26 cellular contexts compared by ENCODE assay signal in genomic region chr3:196263819-196264218, GRCh38. TPM values are rescaled to one million over a fixed set of nuclear protein-coding genes. Genes with fewer than 3 reads are reported as not detected.
"Had no signal": no experiment of that assay in that cellular context is flagged by ENCODE, and none has a peak within 500 bp of the region (broad histone marks: within the 10 kb centered on the region; RNA-seq: fewer than 3 reads in every experiment).

No MANE protein-coding gene starts in this region.

- H3K4me1 ChIP-seq: uterus had no signal

- H3K27me3 ChIP-seq: dorsolateral prefrontal cortex, gastroesophageal sphincter, hepatocyte, right atrium auricular region, uterus had no signal

- H3K27ac Mint-ChIP-seq: activated CD4-positive, alpha-beta T cell treated with anti-CD3 and anti-CD28 coated beads for 36 hours; activated CD8-positive, alpha-beta memory T cell treated with anti-CD3 and anti-CD28 coated beads, Interleukin-2, amount 10 ng/mL, durations not matched to agents 7 days and 5 days; activated CD8-positive, alpha-beta T cell treated with anti-CD3 and anti-CD28 coated beads, Interleukin-2, amount 10 ng/mL, durations not matched to agents 7 days and 5 days; nephron; type B pancreatic cell had no signal

- H3K27ac ChIP-seq: gastroesophageal sphincter, hepatocyte, right atrium auricular region, uterus had no signal

- H3K36me3 Mint-ChIP-seq: activated naive CD4-positive, alpha-beta T cell treated with anti-CD3 and anti-CD28 coated beads, Interleukin-2, amount 50 U/mL, for 72 hours had no signal

- H3K4me2 ChIP-seq: hepatocyte, smooth muscle cell had no signal

- H3K4me1 Mint-ChIP-seq: activated CD4-positive, alpha-beta T cell treated with anti-CD3 and anti-CD28 coated beads for 36 hours; nephron had no signal

- H3K36me3 ChIP-seq: uterus had no signal

- DNase-seq: activated CD4-positive, alpha-beta T cell treated with anti-CD3 and anti-CD28 coated beads for 36 hours; activated CD4-positive, CD25-positive, alpha-beta regulatory T cell; activated CD8-positive, alpha-beta memory T cell treated with anti-CD3 and anti-CD28 coated beads, Interleukin-2, amount 10 ng/mL, durations not matched to agents 7 days and 5 days; activated CD8-positive, alpha-beta T cell treated with anti-CD3 and anti-CD28 coated beads, Interleukin-2, amount 10 ng/mL, durations not matched to agents 7 days and 5 days; activated naive CD4-positive, alpha-beta T cell; activated T-cell treated with anti-CD3 and anti-CD28 coated beads, Interleukin-2, amount 50 U/mL, for 48 hours; dorsolateral prefrontal cortex; effector memory CD8-positive, alpha-beta T cell; erythroblast; islet precursor cell; stimulated activated CD4-positive, alpha-beta T cell treated with anti-CD3 and anti-CD28 coated beads, Interleukin-2, amount 100 ng/mL, for 24 hours; stimulated activated naive CD4-positive, alpha-beta T cell treated with Interleukin-2 at 50 U/mL for 16 hours; uterus had no signal

- H3K4me3 ChIP-seq: dorsolateral prefrontal cortex, gastroesophageal sphincter, hepatocyte, right atrium auricular region, smooth muscle cell, uterus had no signal

- FAIRE-seq: bronchial epithelial cell had no signal

- H2AFZ ChIP-seq: hepatocyte had no signal

- ATAC-seq: activated CD4-positive, alpha-beta T cell treated with anti-CD3 and anti-CD28 coated beads for 36 hours; activated CD8-positive, alpha-beta memory T cell treated with anti-CD3 and anti-CD28 coated beads, Interleukin-2, amount 10 ng/mL, durations not matched to agents 7 days and 5 days; activated CD8-positive, alpha-beta T cell treated with anti-CD3 and anti-CD28 coated beads, Interleukin-2, amount 10 ng/mL, durations not matched to agents 7 days and 5 days; activated naive CD4-positive, alpha-beta T cell treated with anti-CD3 and anti-CD28 coated beads, Interleukin-2, amount 50 U/mL, for 72 hours; effector memory CD8-positive, alpha-beta T cell; gastroesophageal sphincter had no signal

- H3K27me3 Mint-ChIP-seq: activated CD4-positive, alpha-beta T cell treated with anti-CD3 and anti-CD28 coated beads for 36 hours; activated CD8-positive, alpha-beta memory T cell treated with anti-CD3 and anti-CD28 coated beads, Interleukin-2, amount 10 ng/mL, durations not matched to agents 7 days and 5 days; central memory CD8-positive, alpha-beta T cell; effector memory CD8-positive, alpha-beta T cell; type B pancreatic cell had no signal

- H3K4me3 Mint-ChIP-seq: activated CD4-positive, alpha-beta T cell treated with anti-CD3 and anti-CD28 coated beads for 36 hours; activated CD8-positive, alpha-beta memory T cell treated with anti-CD3 and anti-CD28 coated beads, Interleukin-2, amount 10 ng/mL, durations not matched to agents 7 days and 5 days; activated CD8-positive, alpha-beta T cell treated with anti-CD3 and anti-CD28 coated beads, Interleukin-2, amount 10 ng/mL, durations not matched to agents 7 days and 5 days; central memory CD8-positive, alpha-beta T cell; effector memory CD8-positive, alpha-beta T cell; nephron; type B pancreatic cell had no signal

- H3K9me3 Mint-ChIP-seq: activated naive CD4-positive, alpha-beta T cell treated with anti-CD3 and anti-CD28 coated beads, Interleukin-2, amount 50 U/mL, for 72 hours; central memory CD8-positive, alpha-beta T cell; nephron; type B pancreatic cell had no signal

- H3K9me3 ChIP-seq: gastroesophageal sphincter, right atrium auricular region, uterus had no signal

RNA-seq across cellular contexts. Expression of gene SLC51A, which starts 47.5 kb away (rescaled TPM):
- total RNA-seq: activated CD4-positive, alpha-beta T cell treated with anti-CD3 and anti-CD28 coated beads for 36 hours; activated CD8-positive, alpha-beta memory T cell treated with anti-CD3 and anti-CD28 coated beads, Interleukin-2, amount 10 ng/mL, durations not matched to agents 7 days and 5 days; activated CD8-positive, alpha-beta T cell treated with anti-CD3 and anti-CD28 coated beads, Interleukin-2, amount 10 ng/mL, durations not matched to agents 7 days and 5 days; activated naive CD4-positive, alpha-beta T cell treated with anti-CD3 and anti-CD28 coated beads, Interleukin-2, amount 50 U/mL, for 72 hours; bronchial epithelial cell; fibroblast of villous mesenchyme; gastroesophageal sphincter; lower leg skin; pulmonary artery endothelial cell; smooth muscle cell; T-helper 2 cell treated with Interferon-gamma antibody and Interleukin-4, amounts not matched to agents 100 ng/mL and 5 ng/mL, for 36 hours had no signal

RNA-seq across cellular contexts. Expression of gene ZDHHC19, which starts 52.6 kb away (rescaled TPM):
- total RNA-seq: activated CD4-positive, alpha-beta T cell treated with anti-CD3 and anti-CD28 coated beads for 36 hours; activated CD8-positive, alpha-beta memory T cell treated with anti-CD3 and anti-CD28 coated beads, Interleukin-2, amount 10 ng/mL, durations not matched to agents 7 days and 5 days; activated CD8-positive, alpha-beta T cell treated with anti-CD3 and anti-CD28 coated beads, Interleukin-2, amount 10 ng/mL, durations not matched to agents 7 days and 5 days; activated naive CD4-positive, alpha-beta T cell treated with anti-CD3 and anti-CD28 coated beads, Interleukin-2, amount 50 U/mL, for 72 hours; bronchial epithelial cell; fibroblast of villous mesenchyme; gastroesophageal sphincter; hepatocyte; lower leg skin; pulmonary artery endothelial cell; right atrium auricular region; smooth muscle cell; T-helper 2 cell treated with Interferon-gamma antibody and Interleukin-4, amounts not matched to agents 100 ng/mL and 5 ng/mL, for 36 hours had no signal
